1 cellular context compared by ENCODE assay signal in genomic region chr19:17466487-17466850, GRCh38.
TF ChIP-seq lines count a peak whose summit lies in the region.

No MANE protein-coding gene starts in this region.

TF ChIP-seq in HEK293, 187 proteins besides CTCF, POLR2A, EP300 and RAD21 (continued from another document):
- TF ChIP-seq, protein P1, sequence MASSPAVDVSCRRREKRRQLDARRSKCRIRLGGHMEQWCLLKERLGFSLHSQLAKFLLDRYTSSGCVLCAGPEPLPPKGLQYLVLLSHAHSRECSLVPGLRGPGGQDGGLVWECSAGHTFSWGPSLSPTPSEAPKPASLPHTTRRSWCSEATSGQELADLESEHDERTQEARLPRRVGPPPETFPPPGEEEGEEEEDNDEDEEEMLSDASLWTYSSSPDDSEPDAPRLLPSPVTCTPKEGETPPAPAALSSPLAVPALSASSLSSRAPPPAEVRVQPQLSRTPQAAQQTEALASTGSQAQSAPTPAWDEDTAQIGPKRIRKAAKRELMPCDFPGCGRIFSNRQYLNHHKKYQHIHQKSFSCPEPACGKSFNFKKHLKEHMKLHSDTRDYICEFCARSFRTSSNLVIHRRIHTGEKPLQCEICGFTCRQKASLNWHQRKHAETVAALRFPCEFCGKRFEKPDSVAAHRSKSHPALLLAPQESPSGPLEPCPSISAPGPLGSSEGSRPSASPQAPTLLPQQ (tag by site-specific recombination; IDR thresholded peaks at IDR 0.05) = no peak
- no peak for TF ChIP-seq ZNF132 (tag by site-specific recombination; IDR thresholded peaks at IDR 0.05; ENCODE audit: borderline replicate concordance)
- no peak for TF ChIP-seq OSR2 (tag by site-specific recombination; IDR thresholded peaks at IDR 0.05)
- TF ChIP-seq, protein P2, sequence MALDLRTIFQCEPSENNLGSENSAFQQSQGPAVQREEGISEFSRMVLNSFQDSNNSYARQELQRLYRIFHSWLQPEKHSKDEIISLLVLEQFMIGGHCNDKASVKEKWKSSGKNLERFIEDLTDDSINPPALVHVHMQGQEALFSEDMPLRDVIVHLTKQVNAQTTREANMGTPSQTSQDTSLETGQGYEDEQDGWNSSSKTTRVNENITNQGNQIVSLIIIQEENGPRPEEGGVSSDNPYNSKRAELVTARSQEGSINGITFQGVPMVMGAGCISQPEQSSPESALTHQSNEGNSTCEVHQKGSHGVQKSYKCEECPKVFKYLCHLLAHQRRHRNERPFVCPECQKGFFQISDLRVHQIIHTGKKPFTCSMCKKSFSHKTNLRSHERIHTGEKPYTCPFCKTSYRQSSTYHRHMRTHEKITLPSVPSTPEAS (tag by site-specific recombination; IDR thresholded peaks at IDR 0.05) = no peak
- TF ChIP-seq ZNF677 (tag by site-specific recombination; IDR thresholded peaks at IDR 0.05) = no peak
- TF ChIP-seq KLF1 (tag by site-specific recombination; IDR thresholded peaks at IDR 0.05) = no peak
- 0 out of 2 replicates have a peak, but pooled peaks have one; percentile 2 for TF ChIP-seq ZBTB8A (tag by site-specific recombination; IDR thresholded peaks at IDR 0.05)
